In the genomic region with DNA sequence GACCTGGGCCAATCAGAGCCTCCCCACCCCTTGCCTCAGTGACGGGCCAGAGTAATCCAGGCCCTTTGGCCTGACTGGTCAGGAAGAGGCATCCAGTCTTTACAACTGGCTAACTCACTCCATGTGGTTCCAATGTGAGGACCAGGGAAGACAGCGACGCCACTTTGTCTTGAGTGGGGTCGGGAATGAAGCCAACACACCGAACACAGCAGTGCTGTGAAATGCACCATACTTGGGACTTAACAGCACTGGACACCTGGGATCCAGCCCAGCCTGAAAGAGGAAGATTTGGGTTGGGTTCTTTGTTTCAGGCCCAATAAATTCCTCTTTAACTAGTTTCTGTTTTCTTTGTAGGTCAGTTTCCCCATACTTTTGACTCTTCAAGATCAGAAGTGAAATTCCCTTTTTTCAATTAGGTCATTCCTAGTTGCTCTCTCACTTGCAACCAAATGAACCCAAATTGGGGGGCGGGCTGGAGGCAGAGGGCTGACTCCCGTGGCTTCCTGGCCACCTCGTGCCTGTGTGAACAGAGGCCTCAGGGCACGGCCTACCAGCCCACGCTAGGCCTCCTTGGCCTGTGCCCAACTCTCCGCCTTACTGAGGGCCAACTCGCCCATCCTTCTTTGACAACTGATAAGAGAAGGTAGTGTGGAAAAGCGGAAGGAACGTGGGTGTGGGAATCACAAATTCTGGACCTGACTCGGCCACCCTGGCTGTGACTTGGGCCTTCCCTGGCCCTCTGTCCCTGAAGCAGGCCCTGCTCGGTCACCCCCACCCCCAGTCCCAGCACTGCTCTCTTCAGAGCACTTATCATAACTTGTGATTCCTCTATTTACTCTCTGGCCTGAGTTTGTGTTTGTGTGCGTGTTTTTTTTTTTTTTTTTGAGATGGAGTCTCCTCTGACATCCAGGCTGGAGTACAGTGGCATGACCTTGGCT, we compare ENCODE assay signal across 12 cellular contexts. TPM values are rescaled to one million over a fixed set of nuclear protein-coding genes. Genes with fewer than 3 reads are reported as not detected.
DNase-seq lines count a peak whose midpoint lies in the region; ATAC-seq and TF ChIP-seq lines count a peak whose summit lies in the region.
"Had no signal": no experiment of that assay in that cellular context is flagged by ENCODE, and none has a peak within 500 bp of the region (broad histone marks: within the 10 kb centered on the region; RNA-seq: fewer than 3 reads in every experiment).

No MANE protein-coding gene starts in this region.

- peaks cover 0 to 54% (median 13%) of the 10 kb centered on the region in 12 donors for H3K4me1 ChIP-seq in heart left ventricle
- H3K4me1 ChIP-seq in neutrophil (ENCODE audit: control insufficient read depth in 1 of 2, insufficient read depth in 1 of 2, low read depth in 1 of 2, low read length in 1 of 2): peaks cover 15 to 36% of the 10 kb centered on the region in 2 experiments
- H3K4me1 ChIP-seq in aorta (ENCODE audit: control insufficient read depth in 1 of 2, insufficient read depth in 2 of 2, low read length in 2 of 2): no peaks in the 10 kb centered on the region

- TF ChIP-seq POLR2A in heart left ventricle (IDR thresholded peaks at IDR 0.05): no peak

- DNase-seq in SIG-M5 treated with dmso at 0.1 percent for 504 hours (lab: John Stamatoyannopoulos, UW; ENCODE audit: unreplicated experiment): peak; percentile 55
- DNase-seq in SIG-M5 (lab: John Stamatoyannopoulos, UW): no peak
- DNase-seq in heart left ventricle: peak; percentile 46 to 70 (median 59)
- DNase-seq in aorta: peak in 1 of 2 donors; percentile 76
- no peak for DNase-seq in COLO668 (lab: John Stamatoyannopoulos, UW; ENCODE audit: unreplicated experiment)
- DNase-seq: activated CD8-positive, alpha-beta T cell treated with anti-CD3 and anti-CD28 coated beads, Interleukin-2, amount 10 ng/mL, durations not matched to agents 7 days and 5 days; activated naive CD4-positive, alpha-beta T cell treated with anti-CD3 and anti-CD28 coated beads for 36 hours; COR-L47; NCI-H2107 had no signal

- H3K27me3 ChIP-seq in heart left ventricle: no peaks in the 10 kb centered on the region
- no peaks in the 10 kb centered on the region for H3K27me3 ChIP-seq in neutrophil
- H3K27me3 ChIP-seq in aorta (ENCODE audit: control insufficient read depth in 1 of 2, insufficient read depth in 2 of 2, low read length in 1 of 2): no peaks in the 10 kb centered on the region

- peaks cover 0 to 9% (median 0%) of the 10 kb centered on the region in 9 donors for H3K36me3 ChIP-seq in heart left ventricle
- H3K36me3 ChIP-seq in neutrophil: peaks cover 8% of the 10 kb centered on the region
- H3K36me3 ChIP-seq in aorta (ENCODE audit: control insufficient read depth in 1 of 2, insufficient read depth in 2 of 2, low read length in 1 of 2): no peaks in the 10 kb centered on the region

- no peak for TF ChIP-seq CTCF in heart left ventricle (IDR thresholded peaks at IDR 0.05)
- TF ChIP-seq CTCF in neutrophil (IDR thresholded peaks at IDR 0.05): no peak

- intact Hi-C loops in heart left ventricle (cut with DNase I) (no loop called here), aorta (cut with DNase I) (no loop called here)

- peak in 3 of 4 donors; percentile 60 to 76 (median 67) for ATAC-seq in heart left ventricle
- peak; percentile 62 for ATAC-seq in aorta (ENCODE audit: low FRiP score)
- no peak for ATAC-seq in GM18870 (IDR thresholded peaks at IDR 0.05; ENCODE audit: unreplicated experiment)
- no peak for ATAC-seq in SK-N-SH treated with all-trans-retinoic acid at 6 μM for 48 hours
- ATAC-seq: activated CD8-positive, alpha-beta T cell treated with anti-CD3 and anti-CD28 coated beads, Interleukin-2, amount 10 ng/mL, durations not matched to agents 7 days and 5 days had no signal

- H3K4me3 ChIP-seq in heart left ventricle (no peak overlapping the region), neutrophil (ENCODE audit: low read depth in 1 of 2, low read length in 1 of 2) (no peak overlapping the region), aorta (ENCODE audit: low read length in 2 of 2) (no peak overlapping the region)

- H3K27ac ChIP-seq in heart left ventricle (peak overlapping the region in 7 of 12 donors; percentile 4 to 66 (median 47)), neutrophil (peak overlapping the region; percentile 71), aorta (ENCODE audit: low read depth in 1 of 2, low read length in 2 of 2) (no peak overlapping the region)

- 67 to 76% (median 70%) methylated on average over 17 of the region's 17 CpGs for WGBS in heart left ventricle, 4 donors
- 38 to 45% methylated on average over 17 of the region's 17 CpGs for WGBS in aorta, 2 donors

- H3K9me3 ChIP-seq in heart left ventricle: peaks cover 0 to 7% (median 0%) of the 10 kb centered on the region in 12 donors
- H3K9me3 ChIP-seq in neutrophil: no peaks in the 10 kb centered on the region
- H3K9me3 ChIP-seq in aorta (ENCODE audit: control insufficient read depth, low read length): peaks cover 3% of the 10 kb centered on the region

TF ChIP-seq in SK-N-SH treated with all-trans-retinoic acid at 6 μM for 48 hours, 23 proteins besides CTCF, POLR2A, EP300 and RAD21:
- TF ChIP-seq ESRRG (CRISPR knock-in tag; IDR thresholded peaks at IDR 0.05) (no peak), TCF4 (CRISPR knock-in tag; IDR thresholded peaks at IDR 0.05; ENCODE audit: borderline replicate concordance) (no peak), GLIS3 (CRISPR knock-in tag; IDR thresholded peaks at IDR 0.05) (no peak), ZC3H10 (CRISPR knock-in tag; IDR thresholded peaks at IDR 0.05) (no peak), OSR1 (CRISPR knock-in tag; IDR thresholded peaks at IDR 0.05) (no peak), RARB (CRISPR knock-in tag; IDR thresholded peaks at IDR 0.05) (no peak), PATZ1 (CRISPR knock-in tag; IDR thresholded peaks at IDR 0.05; ENCODE audit: borderline replicate concordance) (no peak), BACH2 (CRISPR knock-in tag; IDR thresholded peaks at IDR 0.05; ENCODE audit: borderline replicate concordance) (no peak), ZFP3 (CRISPR knock-in tag; IDR thresholded peaks at IDR 0.05) (no peak)
- TF ChIP-seq, protein P1, sequence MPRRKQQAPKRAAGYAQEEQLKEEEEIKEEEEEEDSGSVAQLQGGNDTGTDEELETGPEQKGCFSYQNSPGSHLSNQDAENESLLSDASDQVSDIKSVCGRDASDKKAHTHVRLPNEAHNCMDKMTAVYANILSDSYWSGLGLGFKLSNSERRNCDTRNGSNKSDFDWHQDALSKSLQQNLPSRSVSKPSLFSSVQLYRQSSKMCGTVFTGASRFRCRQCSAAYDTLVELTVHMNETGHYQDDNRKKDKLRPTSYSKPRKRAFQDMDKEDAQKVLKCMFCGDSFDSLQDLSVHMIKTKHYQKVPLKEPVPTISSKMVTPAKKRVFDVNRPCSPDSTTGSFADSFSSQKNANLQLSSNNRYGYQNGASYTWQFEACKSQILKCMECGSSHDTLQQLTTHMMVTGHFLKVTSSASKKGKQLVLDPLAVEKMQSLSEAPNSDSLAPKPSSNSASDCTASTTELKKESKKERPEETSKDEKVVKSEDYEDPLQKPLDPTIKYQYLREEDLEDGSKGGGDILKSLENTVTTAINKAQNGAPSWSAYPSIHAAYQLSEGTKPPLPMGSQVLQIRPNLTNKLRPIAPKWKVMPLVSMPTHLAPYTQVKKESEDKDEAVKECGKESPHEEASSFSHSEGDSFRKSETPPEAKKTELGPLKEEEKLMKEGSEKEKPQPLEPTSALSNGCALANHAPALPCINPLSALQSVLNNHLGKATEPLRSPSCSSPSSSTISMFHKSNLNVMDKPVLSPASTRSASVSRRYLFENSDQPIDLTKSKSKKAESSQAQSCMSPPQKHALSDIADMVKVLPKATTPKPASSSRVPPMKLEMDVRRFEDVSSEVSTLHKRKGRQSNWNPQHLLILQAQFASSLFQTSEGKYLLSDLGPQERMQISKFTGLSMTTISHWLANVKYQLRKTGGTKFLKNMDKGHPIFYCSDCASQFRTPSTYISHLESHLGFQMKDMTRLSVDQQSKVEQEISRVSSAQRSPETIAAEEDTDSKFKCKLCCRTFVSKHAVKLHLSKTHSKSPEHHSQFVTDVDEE (CRISPR knock-in tag; IDR thresholded peaks at IDR 0.05): no peak

RNA-seq across cellular contexts. Expression of gene SULF2, which starts 17.0 kb away (rescaled TPM):
- total RNA-seq in heart left ventricle: 10 to 100 TPM; 16.7 to 51.5 (median 33.6) TPM
- polyA plus RNA-seq in heart left ventricle: 10 to 100 TPM; 16.9 to 26.0 TPM
- total RNA-seq in aorta: 100 to 1,000 TPM in 1 of 2 donors, 10 to 100 TPM in 1; 85.8 to 145 TPM
- polyA plus RNA-seq in aorta: 10 to 100 TPM; 17.7 to 43.5 TPM

Comparison
In these comparisons a context has a peak if more than half of its experiments do, and no peak if none do; other contexts are left out.
1. DNase-seq: peak in SIG-M5 treated with dmso at 0.1 percent for 504 hours (single experiment) and heart left ventricle (5 of 5); none in SIG-M5 (single experiment) and COLO668 (single experiment).
2. ATAC-seq: peak in heart left ventricle (3 of 4) and aorta (single experiment); none in GM18870 (single experiment) and SK-N-SH treated with all-trans-retinoic acid at 6 μM for 48 hours (single experiment).
3. H3K27ac ChIP-seq: peak in heart left ventricle (7 of 12) and neutrophil (single experiment); none in aorta (0 of 2).